9 cellular contexts compared by ENCODE assay signal in the genomic region with DNA sequence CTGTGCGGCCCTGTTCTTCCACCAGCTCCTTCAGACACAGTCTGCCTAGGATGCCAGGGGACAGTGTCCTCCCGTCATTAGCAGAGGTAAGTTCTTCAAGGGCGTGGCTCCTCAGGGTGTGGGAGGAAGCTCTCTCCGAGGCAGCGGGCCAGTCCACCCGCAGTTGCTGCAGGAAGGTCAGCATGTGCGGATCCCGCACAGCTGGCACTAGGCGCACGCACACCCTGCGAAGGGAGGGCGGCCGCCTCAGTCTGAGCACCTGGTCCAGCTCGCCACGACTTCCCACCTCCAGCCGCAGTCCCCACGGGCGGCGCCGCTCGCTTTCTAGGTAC. TPM values are rescaled to one million over a fixed set of nuclear protein-coding genes. Genes with fewer than 3 reads are reported as not detected.
DNase-seq lines count a peak whose midpoint lies in the region; ATAC-seq, FAIRE-seq and TF ChIP-seq lines count a peak whose summit lies in the region.
"Had no signal": no experiment of that assay in that cellular context is flagged by ENCODE, and none has a peak within 500 bp of the region (broad histone marks: within the 10 kb centered on the region; RNA-seq: fewer than 3 reads in every experiment).

No MANE protein-coding gene starts in this region.

- H3K9me3 ChIP-seq in astrocyte (ENCODE audit: insufficient read depth, low read depth, low read length): no peaks in the 10 kb centered on the region

- DNase-seq in AG09309 (ENCODE audit: low read depth) (no peak), astrocyte (ENCODE audit: low read depth) (no peak), mesendoderm (no peak), H4 (ENCODE audit: low spot score) (no peak), RCC 7860 (ENCODE audit: low spot score) (no peak)

- H4K5ac ChIP-seq in mesendoderm (ENCODE audit: low read length): no peak overlapping the region

- TF ChIP-seq CTCF in AG09309 (IDR thresholded peaks at IDR 0.05; ENCODE audit: control insufficient read depth, insufficient read depth, low read depth, low read length, missing control alignments): no peak
- TF ChIP-seq CTCF in astrocyte (IDR thresholded peaks at IDR 0.05; ENCODE audit: insufficient read depth, low read depth, low read length): no peak

- peaks cover 47% of the 10 kb centered on the region for H4K20me1 ChIP-seq in astrocyte (ENCODE audit: insufficient read depth, low read length)

- H3K4me3 Mint-ChIP-seq in IgD-negative memory B cell (peak overlapping the region; percentile 90 to 98 (median 93)), astrocyte (ENCODE audit: unreplicated experiment) (peak overlapping the region; percentile 83)

- H4K8ac ChIP-seq in mesendoderm (ENCODE audit: low read depth, low read length): no peak overlapping the region

- no peaks in the 10 kb centered on the region for H3K27me3 Mint-ChIP-seq in IgD-negative memory B cell
- H3K27me3 Mint-ChIP-seq in astrocyte (ENCODE audit: low read depth, unreplicated experiment): no peaks in the 10 kb centered on the region

- peaks cover 21% of the 10 kb centered on the region for H3K79me1 ChIP-seq in mesendoderm (ENCODE audit: low read length)

- peak overlapping the region; percentile 87 for H2AFZ ChIP-seq in astrocyte (ENCODE audit: low read depth, low read length)

- H3K9me3 Mint-ChIP-seq in IgD-negative memory B cell (no peaks in the 10 kb centered on the region), astrocyte (ENCODE audit: unreplicated experiment) (no peaks in the 10 kb centered on the region)

- H3K27ac Mint-ChIP-seq in IgD-negative memory B cell (peak overlapping the region; percentile 19 to 96 (median 63)), astrocyte (ENCODE audit: unreplicated experiment) (peak overlapping the region; percentile 66)

- ATAC-seq in GM19395 (IDR thresholded peaks at IDR 0.05; ENCODE audit: unreplicated experiment) (no peak), GM18502 (IDR thresholded peaks at IDR 0.05; ENCODE audit: poor library complexity, unreplicated experiment) (no peak)

- no peak overlapping the region for H2BK15ac ChIP-seq in mesendoderm (replicated peaks; ENCODE audit: low read depth)

- WGBS in mesendoderm (ENCODE audit: extremely low coverage, insufficient coverage, low lambda C conversion rate): no CpG with 5 or more reads among the region's 21 CpGs

- H3K4me1 Mint-ChIP-seq in IgD-negative memory B cell: peaks cover 10 to 18% (median 10%) of the 10 kb centered on the region in 3 donors
- peaks cover 12% of the 10 kb centered on the region for H3K4me1 Mint-ChIP-seq in astrocyte (ENCODE audit: low read depth, unreplicated experiment)

- peaks cover 73% of the 10 kb centered on the region for H3K79me2 ChIP-seq in astrocyte (ENCODE audit: insufficient read depth, low read length)
- peaks cover 14% of the 10 kb centered on the region for H3K79me2 ChIP-seq in mesendoderm (ENCODE audit: control insufficient read depth, insufficient read depth, low read length)

- H3K4ac ChIP-seq in mesendoderm (ENCODE audit: low read depth, low read length): peak overlapping the region; percentile 10

- no peak overlapping the region for H2BK120ac ChIP-seq in mesendoderm (ENCODE audit: low read depth, low read length)

- peak overlapping the region; percentile 79 for H3K4me3 ChIP-seq in AG09309 (ENCODE audit: control insufficient read depth, low read depth, low read length)
- peak overlapping the region; percentile 79 for H3K4me3 ChIP-seq in astrocyte (ENCODE audit: insufficient read depth, low read depth, low read length)
- peak overlapping the region; percentile 63 for H3K4me3 ChIP-seq in mesendoderm (ENCODE audit: low read length)

- FAIRE-seq in astrocyte (lab: Jason Lieb, UNC): no peak
- FAIRE-seq in RCC 7860 (lab: Jason Lieb, UNC): no peak
- FAIRE-seq: islet of Langerhans had no signal

- H3K9ac ChIP-seq in astrocyte (ENCODE audit: low read length) (peak overlapping the region; percentile 81), mesendoderm (ENCODE audit: low read length) (peak overlapping the region; percentile 92)

- H3K27ac ChIP-seq in astrocyte (ENCODE audit: low read depth, low read length): peak overlapping the region; percentile 52
- H3K27ac ChIP-seq in mesendoderm (ENCODE audit: low read depth, low read length): peak overlapping the region; percentile 9

- H3K36me3 ChIP-seq in astrocyte (ENCODE audit: insufficient read depth, low read length): peaks cover 20% of the 10 kb centered on the region
- peaks cover 11% of the 10 kb centered on the region for H3K36me3 ChIP-seq in mesendoderm (ENCODE audit: control insufficient read depth, insufficient read depth, low read length)

- H3K4me2 ChIP-seq in astrocyte (ENCODE audit: low read length) (peak overlapping the region; percentile 98), mesendoderm (ENCODE audit: low read length) (peak overlapping the region; percentile 96)

- H3K27me3 ChIP-seq in astrocyte (ENCODE audit: insufficient read depth, low read length): no peaks in the 10 kb centered on the region
- H3K27me3 ChIP-seq in mesendoderm (ENCODE audit: insufficient read depth, low read length, poor library complexity): no peaks in the 10 kb centered on the region

- no peak overlapping the region for H2AK5ac ChIP-seq in mesendoderm (ENCODE audit: low read length)

- peak overlapping the region; percentile 94 for H3K56ac ChIP-seq in mesendoderm (ENCODE audit: low read length)

- peaks cover 24% of the 10 kb centered on the region for H3K4me1 ChIP-seq in astrocyte (ENCODE audit: insufficient read depth, low read length)
- peaks cover 5% of the 10 kb centered on the region for H3K4me1 ChIP-seq in mesendoderm (ENCODE audit: control insufficient read depth, low read depth, low read length)

- peak overlapping the region; percentile 66 for H3K23ac ChIP-seq in mesendoderm (ENCODE audit: low read length)

- H3K36me3 Mint-ChIP-seq in IgD-negative memory B cell: no peaks in the 10 kb centered on the region
- peaks cover 14% of the 10 kb centered on the region for H3K36me3 Mint-ChIP-seq in astrocyte (ENCODE audit: low read depth, unreplicated experiment)

- no peak overlapping the region for H3K18ac ChIP-seq in mesendoderm (ENCODE audit: low read length)

- H2BK5ac ChIP-seq in mesendoderm (ENCODE audit: low read length): no peak overlapping the region

RNA-seq across cellular contexts. Expression of a gene that starts 0.8 kb away (rescaled TPM):
- polyA plus RNA-seq in IgD-negative memory B cell: 25.4 TPM
- 18.5 and 25.1 TPM in 2 replicates for total RNA-seq in astrocyte
- 24.5 TPM for polyA plus RNA-seq in mesendoderm (2013, experiment 1 of 2)
- 25.7 TPM for polyA plus RNA-seq in mesendoderm (2013, experiment 2 of 2)
- 31.4 and 44.1 TPM in 2 replicates for total RNA-seq in H4 (2014; rRNA removed; shearing (Covaris generic))

RNA-seq across cellular contexts. Expression of a gene that starts 4.3 kb away (rescaled TPM):
- polyA plus RNA-seq in IgD-negative memory B cell: 188 TPM
- total RNA-seq in astrocyte: 75.4 and 84.8 TPM in 2 replicates
- polyA plus RNA-seq in mesendoderm (2013, experiment 1 of 2): 35.6 TPM
- 35.4 TPM for polyA plus RNA-seq in mesendoderm (2013, experiment 2 of 2)
- total RNA-seq in H4 (2014; rRNA removed; shearing (Covaris generic)): 80.9 and 87.8 TPM in 2 replicates

RNA-seq across cellular contexts. Expression of a gene that starts 10.4 kb away (rescaled TPM):
- polyA plus RNA-seq in IgD-negative memory B cell: 81.4 TPM
- 107 and 130 TPM in 2 replicates for total RNA-seq in astrocyte
- 73.5 TPM for polyA plus RNA-seq in mesendoderm (2013, experiment 1 of 2)
- 74.2 TPM for polyA plus RNA-seq in mesendoderm (2013, experiment 2 of 2)
- total RNA-seq in H4 (2014; rRNA removed; shearing (Covaris generic)): 25.3 and 29.6 TPM in 2 replicates

RNA-seq across cellular contexts. Expression of a gene that starts 11.6 kb away (rescaled TPM):
- polyA plus RNA-seq in IgD-negative memory B cell: 96.7 TPM
- 111 and 119 TPM in 2 replicates for total RNA-seq in astrocyte
- 301 TPM for polyA plus RNA-seq in mesendoderm (2013, experiment 1 of 2)
- polyA plus RNA-seq in mesendoderm (2013, experiment 2 of 2): 302 TPM
- total RNA-seq in H4 (2014; rRNA removed; shearing (Covaris generic)): 314 and 330 TPM in 2 replicates

RNA-seq across cellular contexts. Expression of a gene that starts 27.6 kb away (rescaled TPM):
- 20.4 TPM for polyA plus RNA-seq in IgD-negative memory B cell
- total RNA-seq in astrocyte: 25.0 and 28.1 TPM in 2 replicates
- 6.9 TPM for polyA plus RNA-seq in mesendoderm (2013, experiment 1 of 2)
- 6.6 TPM for polyA plus RNA-seq in mesendoderm (2013, experiment 2 of 2)
- 12.8 and 22.0 TPM in 2 replicates for total RNA-seq in H4 (2014; rRNA removed; shearing (Covaris generic))
